ENCODE assay signal across 25 cellular contexts in the genomic region with DNA sequence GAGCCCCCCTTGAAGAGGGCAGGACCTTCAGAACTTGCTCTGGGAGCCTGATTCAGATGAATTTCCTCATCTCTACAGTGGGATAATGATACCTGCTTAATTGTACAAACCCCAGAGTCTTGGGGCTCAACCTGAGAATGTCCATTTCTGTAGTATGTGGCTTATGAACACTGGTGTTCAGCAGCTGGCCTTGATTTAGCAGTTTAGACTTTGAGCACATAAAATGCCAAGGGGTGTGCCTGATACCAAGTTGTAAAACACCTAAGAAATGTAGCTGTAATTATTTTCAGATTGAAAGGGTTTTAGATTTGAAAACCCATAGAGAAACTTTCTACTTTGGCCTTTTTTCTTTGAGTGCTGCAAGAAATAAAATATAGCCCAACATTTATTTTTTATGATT. TPM values are rescaled to one million over a fixed set of nuclear protein-coding genes. Genes with fewer than 3 reads are reported as not detected.
A peak's percentile ranks its signal among the peaks of the same experiment; 100 is the strongest.
DNase-seq lines count a peak whose midpoint lies in the region; ATAC-seq and TF ChIP-seq lines count a peak whose summit lies in the region.
"Had no signal": no experiment of that assay in that cellular context is flagged by ENCODE, and none has a peak within 500 bp of the region (broad histone marks: within the 10 kb centered on the region; RNA-seq: fewer than 3 reads in every experiment).

No MANE protein-coding gene starts in this region.

- no peaks in the 10 kb centered on the region for H3K4me1 ChIP-seq in HAP-1
- H3K4me1 ChIP-seq: gastroesophageal sphincter, prostate gland, sigmoid colon, thyroid gland, vagina had no signal

- peaks cover 63% of the 10 kb centered on the region for H3K36me3 Mint-ChIP-seq in T-helper 1 cell treated with Interleukin-12 subunit alpha and Interleukin-12 subunit beta and Interleukin-4 antibody, amounts not matched to agents 30 μg/mL and 1 μg/mL, for 36 hours (ENCODE audit: low read depth)
- peaks cover 41% of the 10 kb centered on the region for H3K36me3 Mint-ChIP-seq in natural killer cell treated with Interleukin-12 subunit alpha and Interleukin-12 subunit beta and Interleukin-15 and Interleukin-18, amount 100 ng/mL, for 72 hours
- H3K36me3 Mint-ChIP-seq in natural killer cell = peaks cover 25% of the 10 kb centered on the region

- DNase-seq in T-helper 1 cell = no peak
- DNase-seq in natural killer cell treated with Interleukin-12 subunit alpha and Interleukin-12 subunit beta and Interleukin-15 and Interleukin-18, amount 100 ng/mL, for 72 hours (ENCODE audit: low spot score) = no peak
- no peak for DNase-seq in natural killer cell
- DNase-seq in caudate nucleus (lab: John Stamatoyannopoulos, UW) = no peak
- DNase-seq in stimulated activated naive CD8-positive, alpha-beta T cell treated with anti-CD3 and anti-CD28 coated beads, Interleukin-15, amount 100 ng/mL, for 72 hours = no peak
- DNase-seq in HAP-1 (ENCODE audit: low spot score in 2 of 2) = no peak
- DNase-seq: activated CD8-positive, alpha-beta memory T cell treated with anti-CD3 and anti-CD28 coated beads, Interleukin-2, amount 50 U/mL, for 48 hours; cerebellar nuclear complex; Karpas-422; NCI-H1436 treated with DMSO at 0.1 percent for 48 hours; NCI-H2107; NCI-H446; NCI-H774; sigmoid colon; stimulated activated CD4-positive, alpha-beta T cell treated with anti-CD3 and anti-CD28 coated beads, Interleukin-4, amount 100 ng/mL, for 4 hours; stimulated activated naive CD4-positive, alpha-beta T cell; thyroid gland had no signal

- peaks cover 61% of the 10 kb centered on the region for H3K4me1 Mint-ChIP-seq in T-helper 1 cell treated with Interleukin-12 subunit alpha and Interleukin-12 subunit beta and Interleukin-4 antibody, amounts not matched to agents 30 μg/mL and 1 μg/mL, for 36 hours (ENCODE audit: low read depth)
- H3K4me1 Mint-ChIP-seq in natural killer cell treated with Interleukin-12 subunit alpha and Interleukin-12 subunit beta and Interleukin-15 and Interleukin-18, amount 100 ng/mL, for 72 hours (ENCODE audit: low read depth in 2 of 2) = peaks cover 41% of the 10 kb centered on the region in 2 donors
- peaks cover 29 to 35% of the 10 kb centered on the region in 2 donors for H3K4me1 Mint-ChIP-seq in natural killer cell
- H3K4me1 Mint-ChIP-seq in stimulated activated naive CD8-positive, alpha-beta T cell treated with anti-CD3 and anti-CD28 coated beads, Interleukin-15, amount 100 ng/mL, for 72 hours = peaks cover 64% of the 10 kb centered on the region

- no peak overlapping the region for H3K4me3 ChIP-seq in HAP-1
- H3K4me3 ChIP-seq: gastroesophageal sphincter, hepatocyte, prostate gland, sigmoid colon, thyroid gland, vagina had no signal

- H3K9me3 ChIP-seq in HAP-1 = no peaks in the 10 kb centered on the region
- H3K9me3 ChIP-seq: gastroesophageal sphincter, prostate gland, sigmoid colon, thyroid gland, vagina had no signal

- ATAC-seq in natural killer cell treated with Interleukin-12 subunit alpha and Interleukin-12 subunit beta and Interleukin-15 and Interleukin-18, amount 100 ng/mL, for 72 hours = no peak
- no peak for ATAC-seq in natural killer cell
- ATAC-seq in stimulated activated naive CD8-positive, alpha-beta T cell treated with anti-CD3 and anti-CD28 coated beads, Interleukin-15, amount 100 ng/mL, for 72 hours = no peak
- ATAC-seq in GM21529 (IDR thresholded peaks at IDR 0.05; ENCODE audit: unreplicated experiment) = no peak
- ATAC-seq: gastroesophageal sphincter had no signal

- in situ Hi-C loops in HAP-1 (cut with MboI; ENCODE audit: low sequenced_read_pairs) = no loop called here

- H3K9me3 Mint-ChIP-seq in T-helper 1 cell treated with Interleukin-12 subunit alpha and Interleukin-12 subunit beta and Interleukin-4 antibody, amounts not matched to agents 30 μg/mL and 1 μg/mL, for 36 hours = peaks cover 12% of the 10 kb centered on the region
- peaks cover 2% of the 10 kb centered on the region for H3K9me3 Mint-ChIP-seq in natural killer cell treated with Interleukin-12 subunit alpha and Interleukin-12 subunit beta and Interleukin-15 and Interleukin-18, amount 100 ng/mL, for 72 hours
- peaks cover 0 to 5% of the 10 kb centered on the region in 2 donors for H3K9me3 Mint-ChIP-seq in natural killer cell
- peaks cover 8 to 13% of the 10 kb centered on the region in 2 donors for H3K9me3 Mint-ChIP-seq in stimulated activated naive CD8-positive, alpha-beta T cell treated with anti-CD3 and anti-CD28 coated beads, Interleukin-15, amount 100 ng/mL, for 72 hours

- peak overlapping the region; percentile 80 for H3K4me3 Mint-ChIP-seq in T-helper 1 cell treated with Interleukin-12 subunit alpha and Interleukin-12 subunit beta and Interleukin-4 antibody, amounts not matched to agents 30 μg/mL and 1 μg/mL, for 36 hours
- peak overlapping the region; percentile 70 for H3K4me3 Mint-ChIP-seq in natural killer cell treated with Interleukin-12 subunit alpha and Interleukin-12 subunit beta and Interleukin-15 and Interleukin-18, amount 100 ng/mL, for 72 hours
- H3K4me3 Mint-ChIP-seq in natural killer cell = no peak overlapping the region
- peak overlapping the region; percentile 89 to 92 for H3K4me3 Mint-ChIP-seq in stimulated activated naive CD8-positive, alpha-beta T cell treated with anti-CD3 and anti-CD28 coated beads, Interleukin-15, amount 100 ng/mL, for 72 hours
- H3K4me3 Mint-ChIP-seq: CD14-positive monocyte had no signal

- peak overlapping the region; percentile 72 for H3K27ac ChIP-seq in caudate nucleus (ENCODE audit: low read depth, low read length)
- H3K27ac ChIP-seq: 22Rv1, gastroesophageal sphincter, hepatocyte, prostate gland, sigmoid colon, thyroid gland, vagina had no signal

- H3K27me3 Mint-ChIP-seq in T-helper 1 cell treated with Interleukin-12 subunit alpha and Interleukin-12 subunit beta and Interleukin-4 antibody, amounts not matched to agents 30 μg/mL and 1 μg/mL, for 36 hours (ENCODE audit: low read depth) = no peaks in the 10 kb centered on the region
- no peaks in the 10 kb centered on the region for H3K27me3 Mint-ChIP-seq in natural killer cell treated with Interleukin-12 subunit alpha and Interleukin-12 subunit beta and Interleukin-15 and Interleukin-18, amount 100 ng/mL, for 72 hours
- H3K27me3 Mint-ChIP-seq in natural killer cell (ENCODE audit: low read depth in 2 of 2) = no peaks in the 10 kb centered on the region
- H3K27me3 Mint-ChIP-seq in stimulated activated naive CD8-positive, alpha-beta T cell treated with anti-CD3 and anti-CD28 coated beads, Interleukin-15, amount 100 ng/mL, for 72 hours = no peaks in the 10 kb centered on the region

- H3K36me3 ChIP-seq in HAP-1 (replicated peaks) = peaks cover 84% of the 10 kb centered on the region
- H3K36me3 ChIP-seq: prostate gland had no signal

- peak overlapping the region; percentile 52 for H3K27ac Mint-ChIP-seq in T-helper 1 cell treated with Interleukin-12 subunit alpha and Interleukin-12 subunit beta and Interleukin-4 antibody, amounts not matched to agents 30 μg/mL and 1 μg/mL, for 36 hours
- peak overlapping the region; percentile 59 to 90 for H3K27ac Mint-ChIP-seq in natural killer cell treated with Interleukin-12 subunit alpha and Interleukin-12 subunit beta and Interleukin-15 and Interleukin-18, amount 100 ng/mL, for 72 hours
- no peak overlapping the region for H3K27ac Mint-ChIP-seq in natural killer cell
- peak overlapping the region; percentile 97 to 98 for H3K27ac Mint-ChIP-seq in stimulated activated naive CD8-positive, alpha-beta T cell treated with anti-CD3 and anti-CD28 coated beads, Interleukin-15, amount 100 ng/mL, for 72 hours
- H3K27ac Mint-ChIP-seq: CD14-positive monocyte had no signal

- intact Hi-C loops in natural killer cell (cut with micrococcal nuclease) = no loop called here

- TF ChIP-seq CTCF in natural killer cell (IDR thresholded peaks at IDR 0.05) = no peak

- H3K27me3 ChIP-seq in HAP-1 (ENCODE audit: low read depth) = no peaks in the 10 kb centered on the region
- H3K27me3 ChIP-seq: gastroesophageal sphincter, hepatocyte, sigmoid colon, thyroid gland, vagina had no signal

RNA-seq across cellular contexts. Expression of a gene that starts 44.9 kb away (rescaled TPM):
- 100 to 1,000 TPM; 185 to 225 TPM for total RNA-seq in natural killer cell treated with Interleukin-12 subunit alpha and Interleukin-12 subunit beta and Interleukin-15 and Interleukin-18, amount 100 ng/mL, for 72 hours
- 10 to 100 TPM; 30.3 to 55.2 (median 44.0) TPM for total RNA-seq in natural killer cell

Comparison
In these comparisons a context has a peak if more than half of its experiments do, and no peak if none do; other contexts are left out.
1. H3K27ac Mint-ChIP-seq: peak in T-helper 1 cell treated with Interleukin-12 subunit alpha and Interleukin-12 subunit beta and Interleukin-4 antibody, amounts not matched to agents 30 μg/mL and 1 μg/mL, for 36 hours (single experiment), natural killer cell treated with Interleukin-12 subunit alpha and Interleukin-12 subunit beta and Interleukin-15 and Interleukin-18, amount 100 ng/mL, for 72 hours (2 of 2) and stimulated activated naive CD8-positive, alpha-beta T cell treated with anti-CD3 and anti-CD28 coated beads, Interleukin-15, amount 100 ng/mL, for 72 hours (2 of 2); none in natural killer cell (0 of 2).